Comparison of ENCODE assay signal across 8 cellular contexts in genomic region chr22:19909350-19910179, GRCh38. TPM values are rescaled to one million over a fixed set of nuclear protein-coding genes. Genes with fewer than 3 reads are reported as not detected.
DNase-seq lines count a peak whose midpoint lies in the region; TF ChIP-seq lines count a peak whose summit lies in the region.

No MANE protein-coding gene starts in this region.

- peaks cover 2% of the 10 kb centered on the region for H3K36me3 ChIP-seq in kidney epithelial cell (ENCODE audit: control insufficient read depth, insufficient read depth, low read length)

- peak; percentile 89 for TF ChIP-seq CTCF in cardiac fibroblast (IDR thresholded peaks at IDR 0.05; ENCODE audit: low read depth, low read length)
- peak; percentile 93 for TF ChIP-seq CTCF in kidney epithelial cell (IDR thresholded peaks at IDR 0.05; ENCODE audit: insufficient read depth, low read length, poor library complexity, severe bottlenecking)

- H3K27me3 ChIP-seq in kidney epithelial cell (ENCODE audit: control insufficient read depth, insufficient read depth, low read length): no peaks in the 10 kb centered on the region

- peak; percentile 29 for DNase-seq in NK-92 treated with Interleukin-12 subunit alpha and Interleukin-12 subunit beta, amount 100 ng/mL, for 24 hours (lab: John Stamatoyannopoulos, UW)
- DNase-seq in NK-92 (lab: John Stamatoyannopoulos, UW; ENCODE audit: unreplicated experiment) (no peak), NCI-H345 treated with DMSO at 0.1 percent for 48 hours (lab: John Stamatoyannopoulos, UW; ENCODE audit: unreplicated experiment) (peak; percentile 11), cardiac fibroblast (ENCODE audit: low read depth in 2 of 2) (peak; percentile 83), kidney epithelial cell (ENCODE audit: low read depth) (no peak), GOT3 (lab: John Stamatoyannopoulos, UW) (no peak)
- peak; percentile 66 for DNase-seq in activated CD4-positive, CD25-positive, alpha-beta regulatory T cell treated with anti-CD3 and anti-CD28 coated beads, Interleukin-2, amount 50 U/mL, for 16 hours (ENCODE audit: low read depth, low spot score)
- peak; percentile 79 for DNase-seq in stimulated activated CD4-positive, alpha-beta T cell treated with anti-CD3 and anti-CD28 coated beads, Interleukin-1b, Interleukin-23, amount 100 ng/mL, for 48 hours

- H3K4me3 ChIP-seq in cardiac fibroblast (replicated peaks in 1 of 2; ENCODE audit: low read depth in 2 of 2, low read length in 2 of 2) (no peak overlapping the region), kidney epithelial cell (ENCODE audit: low read depth, low read length) (no peak overlapping the region)

RNA-seq across cellular contexts. Expression of gene COMT, which starts 32.0 kb away (rescaled TPM):
- 371 and 403 TPM in 2 replicates for total RNA-seq in kidney epithelial cell

RNA-seq across cellular contexts. Expression of gene TXNRD2, which starts 32.1 kb away (rescaled TPM):
- total RNA-seq in kidney epithelial cell: 30.0 and 50.4 TPM in 2 replicates

RNA-seq across cellular contexts. Expression of gene GNB1L, which starts 54.9 kb away (rescaled TPM):
- 7.0 and 9.0 TPM in 2 replicates for total RNA-seq in kidney epithelial cell

RNA-seq across cellular contexts. Expression of gene RTL10, which starts 54.9 kb away (rescaled TPM):
- total RNA-seq in kidney epithelial cell: 10.9 and 12.6 TPM in 2 replicates

Comparison
In these comparisons a context has a peak if more than half of its experiments do, and no peak if none do; other contexts are left out.
1. DNase-seq: peak in NK-92 treated with Interleukin-12 subunit alpha and Interleukin-12 subunit beta, amount 100 ng/mL, for 24 hours (single experiment), NCI-H345 treated with DMSO at 0.1 percent for 48 hours (single experiment), activated CD4-positive, CD25-positive, alpha-beta regulatory T cell treated with anti-CD3 and anti-CD28 coated beads, Interleukin-2, amount 50 U/mL, for 16 hours (single experiment), cardiac fibroblast (2 of 2) and stimulated activated CD4-positive, alpha-beta T cell treated with anti-CD3 and anti-CD28 coated beads, Interleukin-1b, Interleukin-23, amount 100 ng/mL, for 48 hours (single experiment); none in NK-92 (single experiment), kidney epithelial cell (single experiment) and GOT3 (single experiment).